ENCODE assay signal across 27 cellular contexts in the genomic region with DNA sequence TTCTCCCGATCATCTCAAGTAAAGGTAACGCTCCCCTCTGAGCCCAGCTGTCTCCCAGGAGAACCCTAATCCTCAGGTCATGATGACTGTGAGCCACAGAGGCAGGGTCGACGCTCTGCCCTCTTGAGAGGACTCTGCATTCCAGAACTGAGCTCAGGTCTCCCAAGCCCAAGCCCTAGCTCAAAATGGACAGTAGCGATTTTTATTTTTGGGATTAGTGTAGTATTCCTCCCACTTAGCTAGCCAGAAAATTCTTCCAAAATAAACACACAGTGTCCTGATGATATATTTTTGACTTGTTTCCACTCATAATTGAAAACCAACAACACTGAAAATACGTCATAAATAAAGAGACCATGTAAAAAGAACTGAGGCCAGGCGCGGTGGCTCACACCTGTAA.
"Had no signal": no experiment of that assay in that cellular context is flagged by ENCODE, and none has a peak within 500 bp of the region (broad histone marks: within the 10 kb centered on the region; RNA-seq: fewer than 3 reads in every experiment).

No MANE protein-coding gene starts in this region.

- DNase-seq: naive thymus-derived CD4-positive, alpha-beta T cell; natural killer cell; nucleus accumbens; pancreas; retina; right cardiac atrium; sigmoid colon; small intestine; stimulated activated CD4-positive, alpha-beta T cell treated with anti-CD3 and anti-CD28 coated beads, Interleukin-15, amount 100 ng/mL, for 24 hours; stimulated activated CD4-positive, alpha-beta T cell treated with anti-CD3 and anti-CD28 coated beads, Interleukin-2, amount 100 ng/mL, for 24 hours; stimulated activated CD4-positive, alpha-beta T cell treated with anti-CD3 and anti-CD28 coated beads, Interleukin-2, amount 100 ng/mL, for 48 hours; stimulated activated CD4-positive, alpha-beta T cell treated with anti-CD3 and anti-CD28 coated beads, Interleukin-4, amount 100 ng/mL, for 24 hours; stimulated activated naive B cell treated with anti-CD40 and anti-IgM and Interleukin-4, amounts not matched to agents 10 μg/mL and 1 μg/mL and 100 μg/mL, for 72 hours; stimulated activated naive CD4-positive, alpha-beta T cell treated with Interleukin-2 at 50 U/mL for 16 hours; stomach; thyroid gland; trophoblast cell; upper lobe of left lung had no signal

- H3K4me1 Mint-ChIP-seq: naive thymus-derived CD4-positive, alpha-beta T cell; natural killer cell; stimulated activated effector memory CD8-positive, alpha-beta T cell treated with anti-CD3 and anti-CD28 coated beads, Interleukin-12 subunit alpha, Interleukin-12 subunit beta, amount 100 ng/mL, for 72 hours; stimulated activated naive B cell treated with anti-CD40 and anti-IgM and Interleukin-4, amounts not matched to agents 10 μg/mL and 1 μg/mL and 100 μg/mL, for 72 hours had no signal

- FAIRE-seq: pancreas, small intestine, urothelium cell line had no signal

- H3K27me3 Mint-ChIP-seq: stimulated activated naive B cell treated with anti-CD40 and anti-IgM and Interleukin-4, amounts not matched to agents 10 μg/mL and 1 μg/mL and 100 μg/mL, for 72 hours had no signal

- H3K36me3 Mint-ChIP-seq: natural killer cell; stimulated activated effector memory CD8-positive, alpha-beta T cell treated with anti-CD3 and anti-CD28 coated beads, Interleukin-12 subunit alpha, Interleukin-12 subunit beta, amount 100 ng/mL, for 72 hours; stimulated activated naive B cell treated with anti-CD40 and anti-IgM and Interleukin-4, amounts not matched to agents 10 μg/mL and 1 μg/mL and 100 μg/mL, for 72 hours had no signal

- H3K9me3 Mint-ChIP-seq: natural killer cell had no signal

- H3K27me3 ChIP-seq: neutrophil, pancreas, sigmoid colon, stomach, thyroid gland, tibial nerve, upper lobe of left lung, vagina had no signal

- H3K27ac Mint-ChIP-seq: naive thymus-derived CD4-positive, alpha-beta T cell; natural killer cell; stimulated activated effector memory CD8-positive, alpha-beta T cell treated with anti-CD3 and anti-CD28 coated beads, Interleukin-12 subunit alpha, Interleukin-12 subunit beta, amount 100 ng/mL, for 72 hours; stimulated activated naive B cell treated with anti-CD40 and anti-IgM and Interleukin-4, amounts not matched to agents 10 μg/mL and 1 μg/mL and 100 μg/mL, for 72 hours; stimulated activated naive CD8-positive, alpha-beta T cell treated with anti-CD3 and anti-CD28 coated beads, Interleukin-15, Interleukin-2, amounts not matched to agents 100 ng/mL and 50 ng/mL, for 24 hours had no signal

- H3K4me1 ChIP-seq: pancreas, prostate gland, sigmoid colon, stomach, thyroid gland, upper lobe of left lung, vagina had no signal

- H3K36me3 ChIP-seq: neutrophil, pancreas, prostate gland, sigmoid colon, stomach, thoracic aorta, thyroid gland, tibial nerve, upper lobe of left lung, vagina had no signal

- H3K27ac ChIP-seq: neutrophil, pancreas, prostate gland, sigmoid colon, stomach, thoracic aorta, thyroid gland, tibial nerve, upper lobe of left lung, vagina had no signal

- H3K4me3 Mint-ChIP-seq: naive thymus-derived CD4-positive, alpha-beta T cell; natural killer cell; nephron; stimulated activated effector memory CD8-positive, alpha-beta T cell treated with anti-CD3 and anti-CD28 coated beads, Interleukin-12 subunit alpha, Interleukin-12 subunit beta, amount 100 ng/mL, for 72 hours; stimulated activated naive B cell treated with anti-CD40 and anti-IgM and Interleukin-4, amounts not matched to agents 10 μg/mL and 1 μg/mL and 100 μg/mL, for 72 hours; stimulated activated naive CD8-positive, alpha-beta T cell treated with anti-CD3 and anti-CD28 coated beads, Interleukin-15, Interleukin-2, amounts not matched to agents 100 ng/mL and 50 ng/mL, for 24 hours had no signal

- ATAC-seq: naive thymus-derived CD4-positive, alpha-beta T cell; natural killer cell; pancreas; right cardiac atrium; stimulated activated effector memory CD8-positive, alpha-beta T cell treated with anti-CD3 and anti-CD28 coated beads, Interleukin-12 subunit alpha, Interleukin-12 subunit beta, amount 100 ng/mL, for 72 hours; stimulated activated naive B cell treated with anti-CD40 and anti-IgM and Interleukin-4, amounts not matched to agents 10 μg/mL and 1 μg/mL and 100 μg/mL, for 72 hours had no signal

- H3K9me3 ChIP-seq: neutrophil, pancreas, prostate gland, thoracic aorta, thyroid gland, vagina had no signal

- H3K4me3 ChIP-seq: pancreas, prostate gland, sigmoid colon, stomach, thoracic aorta, thyroid gland, tibial nerve, upper lobe of left lung, vagina had no signal
